8 cellular contexts compared by ENCODE assay signal in genomic region chr3:194203482-194204035, GRCh38.
DNase-seq lines count a peak whose midpoint lies in the region; ATAC-seq, FAIRE-seq and TF ChIP-seq lines count a peak whose summit lies in the region.

No MANE protein-coding gene starts in this region.

- intact Hi-C loops in Caco-2 (cut with micrococcal nuclease; ENCODE audit: unreplicated experiment): loop anchor here (5.0 kb wide), 2 partner anchors 36 to 94 kb away; no protein-coding TSS in a partner anchor
- intact Hi-C loops in natural killer cell (cut with micrococcal nuclease): no loop called here

- CTCF ChIA-PET in Caco-2 (lab: Charles Lee): no interaction called here

- H3K9me3 Mint-ChIP-seq in Caco-2 (ENCODE audit: unreplicated experiment): no peaks in the 10 kb centered on the region
- H3K9me3 Mint-ChIP-seq in activated naive CD4-positive, alpha-beta T cell treated with anti-CD3 and anti-CD28 coated beads, Interleukin-2, amount 50 U/mL, for 72 hours: no peaks in the 10 kb centered on the region
- H3K9me3 Mint-ChIP-seq in natural killer cell: no peaks in the 10 kb centered on the region

- no TSS peak for BruUV-seq in Caco-2 (replicated peaks; lab: Mats Ljungman, UMichigan)

- H3K36me3 ChIP-seq in Caco-2 (ENCODE audit: control insufficient read depth, insufficient read depth, low read length): no peaks in the 10 kb centered on the region

- H3K4me3 Mint-ChIP-seq in Caco-2 (ENCODE audit: unreplicated experiment): peak overlapping the region; percentile 92
- H3K4me3 Mint-ChIP-seq in natural killer cell: peak overlapping the region; percentile 55

- TF ChIP-seq CTCF in Caco-2 (IDR thresholded peaks at IDR 0.05; ENCODE audit: insufficient read depth in 1 of 2, low read depth in 1 of 2, low read length in 1 of 2, severe bottlenecking in 1 of 2, unreplicated experiment in 1 of 2): no peak
- TF ChIP-seq CTCF in natural killer cell (IDR thresholded peaks at IDR 0.05): no peak

- ATAC-seq in HG03097 (IDR thresholded peaks at IDR 0.05; ENCODE audit: low FRiP score, unreplicated experiment) (peak; percentile 33), natural killer cell (peak in 1 of 3 donors; percentile 24), HG02763 (IDR thresholded peaks at IDR 0.05; ENCODE audit: unreplicated experiment) (no peak), HG03045 (IDR thresholded peaks at IDR 0.05; ENCODE audit: unreplicated experiment) (no peak)
- peak; percentile 73 to 86 for ATAC-seq in activated naive CD4-positive, alpha-beta T cell treated with anti-CD3 and anti-CD28 coated beads, Interleukin-2, amount 50 U/mL, for 72 hours

- peak overlapping the region; percentile 54 for H3K4me3 ChIP-seq in Caco-2 (ENCODE audit: low read depth, low read length)

- H3K9me3 ChIP-seq in Caco-2: no peaks in the 10 kb centered on the region

- no peaks in the 10 kb centered on the region for H3K27me3 ChIP-seq in Caco-2 (replicated peaks; ENCODE audit: control insufficient read depth, insufficient read depth, low read length)

- POLR2A ChIA-PET in Caco-2 (lab: Charles Lee): no interaction called here

- no peak for FAIRE-seq in frontal cortex (lab: Jason Lieb, UNC)
- FAIRE-seq in urothelium cell line (lab: Jason Lieb, UNC): no peak

- DNase-seq in Caco-2: no peak
- DNase-seq in activated naive CD4-positive, alpha-beta T cell treated with anti-CD3 and anti-CD28 coated beads, Interleukin-2, amount 50 U/mL, for 72 hours (ENCODE audit: low spot score in 2 of 2): peak in 1 of 2 donors; percentile 20
- no peak for DNase-seq in natural killer cell
- no peak for DNase-seq in frontal cortex (ENCODE audit: low spot score in 2 of 2)
- no peak for DNase-seq in urothelium cell line (ENCODE audit: low spot score)

- H3K27me3 Mint-ChIP-seq in Caco-2 (ENCODE audit: insufficient read depth, unreplicated experiment) (no peaks in the 10 kb centered on the region), natural killer cell (ENCODE audit: low read depth in 2 of 2) (peaks cover 52 to 78% of the 10 kb centered on the region in 2 donors)

- H3K27ac Mint-ChIP-seq in Caco-2 (ENCODE audit: unreplicated experiment) (no peak overlapping the region), natural killer cell (no peak overlapping the region)
- H3K27ac Mint-ChIP-seq in activated naive CD4-positive, alpha-beta T cell treated with anti-CD3 and anti-CD28 coated beads, Interleukin-2, amount 50 U/mL, for 72 hours: peak overlapping the region; percentile 68 to 75

- peaks cover 15% of the 10 kb centered on the region; the same call in 1 of the 2 replicates for H3K4me1 ChIP-seq in Caco-2

- H3K4me1 Mint-ChIP-seq in Caco-2 (ENCODE audit: low read depth, unreplicated experiment) (peaks cover 5% of the 10 kb centered on the region), natural killer cell (peaks cover 6 to 11% of the 10 kb centered on the region in 2 donors)

- no peaks in the 10 kb centered on the region for H3K36me3 Mint-ChIP-seq in Caco-2 (ENCODE audit: insufficient read depth, unreplicated experiment)
- no peaks in the 10 kb centered on the region for H3K36me3 Mint-ChIP-seq in activated naive CD4-positive, alpha-beta T cell treated with anti-CD3 and anti-CD28 coated beads, Interleukin-2, amount 50 U/mL, for 72 hours
- H3K36me3 Mint-ChIP-seq in natural killer cell: no peaks in the 10 kb centered on the region

Comparison
In these comparisons a context has a peak if more than half of its experiments do, and no peak if none do; other contexts are left out.
1. H3K27ac Mint-ChIP-seq: peak in activated naive CD4-positive, alpha-beta T cell treated with anti-CD3 and anti-CD28 coated beads, Interleukin-2, amount 50 U/mL, for 72 hours (2 of 2); none in Caco-2 (single experiment) and natural killer cell (0 of 2).
2. ATAC-seq: peak in HG03097 (single experiment) and activated naive CD4-positive, alpha-beta T cell treated with anti-CD3 and anti-CD28 coated beads, Interleukin-2, amount 50 U/mL, for 72 hours (2 of 2); none in HG02763 (single experiment) and HG03045 (single experiment).